ENCODE assay signal across 9 cellular contexts in genomic region chr9:22079873-22080341, GRCh38.
DNase-seq lines count a peak whose midpoint lies in the region; ATAC-seq lines count a peak whose summit lies in the region.
"Had no signal": no experiment of that assay in that cellular context is flagged by ENCODE, and none has a peak within 500 bp of the region (broad histone marks: within the 10 kb centered on the region; RNA-seq: fewer than 3 reads in every experiment).

No MANE protein-coding gene starts in this region.

- no peaks in the 10 kb centered on the region for H3K9me3 Mint-ChIP-seq in effector memory CD8-positive, alpha-beta T cell
- H3K9me3 Mint-ChIP-seq: brain had no signal

- DNase-seq in Caki2 (ENCODE audit: low read depth): peak; percentile 67
- no peak for DNase-seq in SJSA1 (ENCODE audit: low read depth in 1 of 2, low spot score in 2 of 2)
- no peak for DNase-seq in effector memory CD8-positive, alpha-beta T cell
- peak; percentile 19 to 24 for DNase-seq in stimulated activated CD4-positive, alpha-beta T cell treated with anti-CD3 and anti-CD28 coated beads, Interleukin-12 subunit alpha, Interleukin-12 subunit beta, amount 100 ng/mL, for 24 hours (ENCODE audit: low read depth in 2 of 2)
- no peak for DNase-seq in NK-92 treated with Interleukin-12 subunit alpha and Interleukin-12 subunit beta, amount 100 ng/mL, for 24 hours (lab: John Stamatoyannopoulos, UW)
- DNase-seq in NCI-H510A treated with DMSO at 0.1 percent for 48 hours (lab: John Stamatoyannopoulos, UW): no peak
- DNase-seq in dermis blood vessel endothelial cell: no peak

- no peak overlapping the region for H3K4me3 ChIP-seq in SJSA1

- peaks cover 26% of the 10 kb centered on the region for H3K4me1 ChIP-seq in SJSA1 (replicated peaks)

- peaks cover 0 to 7% of the 10 kb centered on the region in 2 donors for H3K27me3 Mint-ChIP-seq in effector memory CD8-positive, alpha-beta T cell

- H3K27ac Mint-ChIP-seq in effector memory CD8-positive, alpha-beta T cell: no peak overlapping the region

- H3K4me3 Mint-ChIP-seq in effector memory CD8-positive, alpha-beta T cell: no peak overlapping the region

- H3K27me3 ChIP-seq in SJSA1 (replicated peaks): no peaks in the 10 kb centered on the region

- H3K36me3 Mint-ChIP-seq in effector memory CD8-positive, alpha-beta T cell (ENCODE audit: insufficient read depth): no peaks in the 10 kb centered on the region
- H3K36me3 Mint-ChIP-seq: brain had no signal

- peak; percentile 82 for ATAC-seq in GM21528 (IDR thresholded peaks at IDR 0.05; ENCODE audit: low FRiP score, unreplicated experiment)
- ATAC-seq in effector memory CD8-positive, alpha-beta T cell (replicated peaks): peak; percentile 66

- no peaks in the 10 kb centered on the region for H3K36me3 ChIP-seq in SJSA1

- in situ Hi-C loops in Caki2 (cut with HindIII; ENCODE audit: low pct_unique_long_range_greater_than_20kb, low sequenced_read_pairs): no loop called here

- H3K9me3 ChIP-seq in SJSA1 (replicated peaks): no peaks in the 10 kb centered on the region

- H3K4me1 Mint-ChIP-seq in effector memory CD8-positive, alpha-beta T cell (ENCODE audit: low read depth in 2 of 2): peaks cover 7 to 10% of the 10 kb centered on the region in 2 donors

- H3K27ac ChIP-seq in SJSA1: peak overlapping the region; percentile 57

Comparison
In these comparisons a context has a peak if more than half of its experiments do, and no peak if none do; other contexts are left out.
1. DNase-seq: peak in Caki2 (single experiment) and stimulated activated CD4-positive, alpha-beta T cell treated with anti-CD3 and anti-CD28 coated beads, Interleukin-12 subunit alpha, Interleukin-12 subunit beta, amount 100 ng/mL, for 24 hours (2 of 2); none in SJSA1 (0 of 2), effector memory CD8-positive, alpha-beta T cell (0 of 3), NK-92 treated with Interleukin-12 subunit alpha and Interleukin-12 subunit beta, amount 100 ng/mL, for 24 hours (single experiment), NCI-H510A treated with DMSO at 0.1 percent for 48 hours (single experiment) and dermis blood vessel endothelial cell (single experiment).